ENCODE assay signal across 13 cellular contexts in genomic region chr5:757346-757930, GRCh38. TPM values are rescaled to one million over a fixed set of nuclear protein-coding genes. Genes with fewer than 3 reads are reported as not detected.
DNase-seq lines count a peak whose midpoint lies in the region; ATAC-seq and TF ChIP-seq lines count a peak whose summit lies in the region.
"Had no signal": no experiment of that assay in that cellular context is flagged by ENCODE, and none has a peak within 500 bp of the region (broad histone marks: within the 10 kb centered on the region; RNA-seq: fewer than 3 reads in every experiment).

No MANE protein-coding gene starts in this region.

- no peaks in the 10 kb centered on the region for H3K9me3 Mint-ChIP-seq in CD4-positive, alpha-beta T cell
- H3K9me3 Mint-ChIP-seq in H9 = no peaks in the 10 kb centered on the region

- no peaks in the 10 kb centered on the region for H3K36me3 ChIP-seq in osteoblast (ENCODE audit: insufficient read depth, low read length)
- H3K36me3 ChIP-seq in thyroid gland = no peaks in the 10 kb centered on the region

- H3T11ph ChIP-seq in H9 (ENCODE audit: low read length) = no peak overlapping the region

- no peak for TF ChIP-seq CTCF in CD4-positive, alpha-beta T cell (IDR thresholded peaks at IDR 0.05)
- TF ChIP-seq CTCF in H9 (conservative IDR thresholded peaks at IDR 0.05) = no peak
- no peak for TF ChIP-seq CTCF in osteoblast (IDR thresholded peaks at IDR 0.05; ENCODE audit: extremely low read depth, low read depth, low read length)
- TF ChIP-seq CTCF in thyroid gland (IDR thresholded peaks at IDR 0.05) = no peak

- H3K56ac ChIP-seq in H9 (ENCODE audit: insufficient read length, low read depth, low read length) = no peak overlapping the region

- no peaks in the 10 kb centered on the region for H3K79me1 ChIP-seq in H9 (ENCODE audit: insufficient read depth, low read depth, low read length, poor library complexity, severe bottlenecking)

- H3K27ac ChIP-seq in CD4-positive, alpha-beta T cell (ENCODE audit: low read depth, low read length) = no peak overlapping the region
- H3K27ac ChIP-seq in H9 (ENCODE audit: insufficient read length, low read depth, low read length) (no peak overlapping the region), osteoblast (ENCODE audit: low read depth, low read length) (no peak overlapping the region), thyroid gland (no peak overlapping the region)

- H3K4me1 ChIP-seq in H9 (ENCODE audit: insufficient read depth, low read length) = no peaks in the 10 kb centered on the region
- H3K4me1 ChIP-seq in osteoblast (ENCODE audit: insufficient read depth, low read length) = no peaks in the 10 kb centered on the region
- peaks cover 18 to 30% of the 10 kb centered on the region in 2 donors for H3K4me1 ChIP-seq in thyroid gland

- DNase-seq in CD4-positive, alpha-beta T cell = peak in 4 of 10 experiments; percentile 1 to 39 (median 16)
- DNase-seq in H9 = peak; percentile 33
- DNase-seq in cardiac septum (ENCODE audit: low spot score) = peak; percentile 76
- peak; percentile 52 for DNase-seq in osteoblast (ENCODE audit: insufficient read length, low spot score, missing footprints)
- no peak for DNase-seq in NCI-H187 (lab: John Stamatoyannopoulos, UW)
- no peak for DNase-seq in NCI-H446 treated with DMSO at 0.1 percent for 48 hours (lab: John Stamatoyannopoulos, UW)
- DNase-seq in thyroid gland = no peak
- no peak for DNase-seq in MV-4-11 (lab: John Stamatoyannopoulos, UW)
- DNase-seq: COR-L47; KG1; NCI-H2171; OCI-M1; stimulated activated CD4-positive, alpha-beta T cell treated with anti-CD3 and anti-CD28 coated beads, Interleukin-12 subunit alpha, Interleukin-12 subunit beta, amount 100 ng/mL, for 4 hours had no signal

- H3K4me3 ChIP-seq in osteoblast (ENCODE audit: insufficient read depth, low read length) (no peak overlapping the region), thyroid gland (replicated peaks in 1 of 3) (no peak overlapping the region)

- H3K23ac ChIP-seq in H9 (ENCODE audit: insufficient read length, low read depth, low read length) = no peak overlapping the region

- no peak overlapping the region for H4K8ac ChIP-seq in H9 (replicated peaks; ENCODE audit: insufficient read length, low read depth, low read length)

- ATAC-seq in CD4-positive, alpha-beta T cell (ENCODE audit: poor library complexity) = no peak

- H3K23me2 ChIP-seq in H9 (ENCODE audit: insufficient read length, low read depth, low read length, poor library complexity, severe bottlenecking) = no peaks in the 10 kb centered on the region

- CTCF ChIA-PET in CD4-positive, alpha-beta T cell (lab: Charles Lee) = no interaction called here

- H3K4me1 Mint-ChIP-seq in CD4-positive, alpha-beta T cell (ENCODE audit: low read depth) = peaks cover 30% of the 10 kb centered on the region
- H3K4me1 Mint-ChIP-seq in H9 = peaks cover 0 to 6% of the 10 kb centered on the region in 2 experiments; a peak in 1 of 4 replicates

- intact Hi-C loops in CD4-positive, alpha-beta T cell (cut with DNase I, micrococcal nuclease) = no loop called here
- intact Hi-C loops in cardiac septum (cut with DNase I) (no loop called here), thyroid gland (cut with DNase I) (no loop called here)

- H4K20me1 ChIP-seq in H9 (ENCODE audit: control insufficient read depth, insufficient read depth, insufficient read length) (peaks cover 4% of the 10 kb centered on the region), osteoblast (ENCODE audit: insufficient read depth, low read length) (no peaks in the 10 kb centered on the region)

- H2AFZ ChIP-seq in H9 (ENCODE audit: low read length) (no peak overlapping the region), osteoblast (ENCODE audit: low read length) (no peak overlapping the region)

- no peak overlapping the region for H4K5ac ChIP-seq in H9 (ENCODE audit: insufficient read length, low read depth, low read length)

- no peak overlapping the region for H2AK5ac ChIP-seq in H9 (ENCODE audit: insufficient read length, low read length)

- POLR2A ChIA-PET in CD4-positive, alpha-beta T cell (lab: Charles Lee) = interaction anchor here (1.7 kb wide), 1 partner anchor 64 kb away, joined by 5 read pairs; the partner anchor contains the start of gene TPPP

- H2BK5ac ChIP-seq in H9 (ENCODE audit: insufficient read length, low read length) = no peak overlapping the region

- H4K91ac ChIP-seq in H9 (ENCODE audit: insufficient read length, low read depth, low read length) = no peak overlapping the region

- H3K4me3 Mint-ChIP-seq in CD4-positive, alpha-beta T cell = no peak overlapping the region
- no peak overlapping the region for H3K4me3 Mint-ChIP-seq in H9

- no peak overlapping the region for H2BK20ac ChIP-seq in H9 (ENCODE audit: low read depth, low read length, poor library complexity, severe bottlenecking)

- peak overlapping the region; percentile 9; the same call in 1 of the 2 replicates for H3K4ac ChIP-seq in H9 (ENCODE audit: low read depth, low read length)

- H3K27ac Mint-ChIP-seq in CD4-positive, alpha-beta T cell = peak overlapping the region; percentile 79
- peak overlapping the region; percentile 61 to 83 (median 77); a peak in 4 of 7 replicates for H3K27ac Mint-ChIP-seq in H9

- H3K36me3 Mint-ChIP-seq in CD4-positive, alpha-beta T cell (ENCODE audit: low read depth) = no peaks in the 10 kb centered on the region
- no peaks in the 10 kb centered on the region for H3K36me3 Mint-ChIP-seq in H9 (ENCODE audit: insufficient read depth in 1 of 3, low read depth in 3 of 3)

- peak overlapping the region; percentile 78 for H3K18ac ChIP-seq in H9 (ENCODE audit: insufficient read length, low read depth, low read length)

- peak overlapping the region; percentile 17 for H3K14ac ChIP-seq in H9 (ENCODE audit: insufficient read depth, low read length)

- H3K9me3 ChIP-seq in CD4-positive, alpha-beta T cell (ENCODE audit: control insufficient read depth, low read length) = no peaks in the 10 kb centered on the region
- H3K9me3 ChIP-seq in H9 (ENCODE audit: control insufficient read depth, low read depth, low read length) (no peaks in the 10 kb centered on the region), osteoblast (ENCODE audit: low read depth, low read length) (no peaks in the 10 kb centered on the region), thyroid gland (no peaks in the 10 kb centered on the region)

- H3K4me2 ChIP-seq in H9 (ENCODE audit: insufficient read depth, insufficient read length, low read length) (no peak overlapping the region), osteoblast (ENCODE audit: insufficient read depth, low read length) (no peak overlapping the region)

- H3K79me2 ChIP-seq in H9 (ENCODE audit: insufficient read depth, low read length) (no peaks in the 10 kb centered on the region), osteoblast (ENCODE audit: insufficient read depth, low read length) (no peaks in the 10 kb centered on the region)

- no peak overlapping the region for H2BK15ac ChIP-seq in H9 (ENCODE audit: low read depth, low read length)

- H2BK12ac ChIP-seq in H9 (ENCODE audit: insufficient read length, low read depth, low read length) = no peak overlapping the region

- H3K9ac ChIP-seq in H9 (ENCODE audit: extremely low read depth, insufficient read length, low read length) = no peak overlapping the region

- no peaks in the 10 kb centered on the region for H3K27me3 ChIP-seq in CD4-positive, alpha-beta T cell (ENCODE audit: control insufficient read depth, insufficient read depth, low read length)
- H3K27me3 ChIP-seq in H9 (ENCODE audit: insufficient read depth, low read length) (no peaks in the 10 kb centered on the region), osteoblast (ENCODE audit: insufficient read depth, low read length) (no peaks in the 10 kb centered on the region), thyroid gland (no peaks in the 10 kb centered on the region)

- TF ChIP-seq POLR2A in thyroid gland (IDR thresholded peaks at IDR 0.05) = no peak

- no peak overlapping the region for H2BK120ac ChIP-seq in H9 (ENCODE audit: low read depth, low read length, poor library complexity, severe bottlenecking)

- no CpG with 5 or more reads among the region's 15 CpGs for WGBS in H9 (ENCODE audit: extremely low coverage, insufficient read length, low lambda C conversion rate)
- 87 to 91% methylated on average over 9 to 13 of the region's 15 CpGs for WGBS in thyroid gland, 2 donors

- no peaks in the 10 kb centered on the region for H3K27me3 Mint-ChIP-seq in CD4-positive, alpha-beta T cell
- peaks cover 10% of the 10 kb centered on the region for H3K27me3 Mint-ChIP-seq in H9 (ENCODE audit: low read depth)

RNA-seq across cellular contexts. Expression of gene ZDHHC11B, which starts 27.1 kb away (rescaled TPM):
- total RNA-seq in CD4-positive, alpha-beta T cell = 10 to 100 TPM; 14.8 to 15.1 TPM
- total RNA-seq in H9 (2021) (0.86 and 1.4 TPM in 2 replicates), cardiac septum (5.5 TPM), osteoblast (not detected in 2 replicates), thyroid gland (1 to 10 TPM; 1.6 to 6.8 (median 2.9) TPM)

Comparison
In these comparisons a context has a peak if more than half of its experiments do, and no peak if none do; other contexts are left out.
1. DNase-seq: peak in H9 (single experiment), cardiac septum (single experiment) and osteoblast (single experiment); none in NCI-H187 (0 of 2), NCI-H446 treated with DMSO at 0.1 percent for 48 hours (single experiment), thyroid gland (0 of 2) and MV-4-11 (single experiment).